ENCODE assay signal across 8 cellular contexts in the genomic region with DNA sequence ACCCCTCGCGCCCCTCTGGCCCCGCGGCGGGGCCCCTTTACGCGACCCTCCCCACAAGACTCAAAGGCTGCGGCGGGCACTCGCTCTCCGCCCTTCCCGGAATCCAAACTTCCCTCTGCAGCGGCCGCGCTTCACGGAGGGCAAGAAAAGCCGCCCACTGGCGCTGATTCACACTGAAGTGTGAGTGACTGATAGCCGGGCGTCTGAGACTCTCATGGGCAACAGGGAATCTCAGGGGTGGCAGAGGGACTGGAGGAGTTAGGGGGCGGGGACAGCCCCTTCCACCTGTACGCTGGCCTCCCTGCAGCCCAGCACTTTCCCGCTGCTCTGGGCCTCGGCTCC. TPM values are rescaled to one million over a fixed set of nuclear protein-coding genes. Genes with fewer than 3 reads are reported as not detected.
DNase-seq lines count a peak whose midpoint lies in the region; ATAC-seq and TF ChIP-seq lines count a peak whose summit lies in the region.

No MANE protein-coding gene starts in this region.

- intact Hi-C loops in Caco-2 (cut with micrococcal nuclease; ENCODE audit: unreplicated experiment) = no loop called here

- DNase-seq in Caco-2 = peak in 1 of 2 experiments; percentile 29
- peak; percentile 13 for DNase-seq in NOMO-1 treated with DMSO at 0.1 percent for 48 hours (lab: John Stamatoyannopoulos, UW; ENCODE audit: unreplicated experiment)
- DNase-seq in stimulated activated CD4-positive, alpha-beta T cell treated with anti-CD3 and anti-CD28 coated beads, Interleukin-1b, Interleukin-23, amount 100 ng/mL, for 4 hours (ENCODE audit: low read depth in 2 of 2) = peak; percentile 52 to 57
- no peak for DNase-seq in COR-L47 (lab: John Stamatoyannopoulos, UW)
- no peak for DNase-seq in kidney glomerular epithelial cell (lab: John Stamatoyannopoulos, UW)

- no peaks in the 10 kb centered on the region for H3K27me3 Mint-ChIP-seq in Caco-2 (ENCODE audit: insufficient read depth, unreplicated experiment)

- peak overlapping the region; percentile 2 for H3K27ac ChIP-seq in adipose tissue (ENCODE audit: low read depth, low read length)

- CTCF ChIA-PET in Caco-2 (lab: Charles Lee) = no interaction called here

- peak overlapping the region; percentile 22 for H3K27ac Mint-ChIP-seq in Caco-2 (ENCODE audit: unreplicated experiment)

- no peaks in the 10 kb centered on the region for H3K27me3 ChIP-seq in Caco-2 (replicated peaks; ENCODE audit: control insufficient read depth, insufficient read depth, low read length)
- peaks cover 11% of the 10 kb centered on the region for H3K27me3 ChIP-seq in iPS-15b (ENCODE audit: control insufficient read depth, insufficient read depth, low read length)

- no TSS peak for BruUV-seq in Caco-2 (replicated peaks; lab: Mats Ljungman, UMichigan)

- H3K4me3 ChIP-seq in Caco-2 (ENCODE audit: low read depth, low read length) = peak overlapping the region; percentile 49
- H3K4me3 ChIP-seq in iPS-15b (ENCODE audit: low read depth, low read length) = peak overlapping the region; percentile 41

- H3K36me3 ChIP-seq in Caco-2 (ENCODE audit: control insufficient read depth, insufficient read depth, low read length) (no peaks in the 10 kb centered on the region), iPS-15b (ENCODE audit: control insufficient read depth, insufficient read depth, low read length) (no peaks in the 10 kb centered on the region)

- H3K9me3 ChIP-seq in Caco-2 (no peaks in the 10 kb centered on the region), iPS-15b (ENCODE audit: control insufficient read depth, insufficient read depth, low read length) (no peaks in the 10 kb centered on the region)

- POLR2A ChIA-PET in Caco-2 (lab: Charles Lee) = no interaction called here

- 4 to 6% (median 5%) methylated on average over 21 to 24 of the region's 24 CpGs for WGBS in adipose tissue, 3 donors

- H3K9me3 Mint-ChIP-seq in Caco-2 (ENCODE audit: unreplicated experiment) = no peaks in the 10 kb centered on the region

- peaks cover 6% of the 10 kb centered on the region for H3K36me3 Mint-ChIP-seq in Caco-2 (ENCODE audit: insufficient read depth, unreplicated experiment)

- peak overlapping the region; percentile 71 for H3K4me3 Mint-ChIP-seq in Caco-2 (ENCODE audit: unreplicated experiment)

- no peaks in the 10 kb centered on the region for H3K4me1 Mint-ChIP-seq in Caco-2 (ENCODE audit: low read depth, unreplicated experiment)

- no peak for ATAC-seq in HG02588 (IDR thresholded peaks at IDR 0.05; ENCODE audit: unreplicated experiment)

- no peak for TF ChIP-seq CTCF in Caco-2 (IDR thresholded peaks at IDR 0.05; ENCODE audit: insufficient read depth in 1 of 2, low read depth in 1 of 2, low read length in 1 of 2, severe bottlenecking in 1 of 2, unreplicated experiment in 1 of 2)

- H3K4me1 ChIP-seq in Caco-2 = peaks cover 25% of the 10 kb centered on the region
- no peaks in the 10 kb centered on the region for H3K4me1 ChIP-seq in iPS-15b (ENCODE audit: control insufficient read depth, insufficient read depth, low read length)

- no peak overlapping the region for H3K9ac ChIP-seq in iPS-15b (ENCODE audit: low read depth, low read length)

RNA-seq across cellular contexts. Expression of a gene that starts 0.7 kb away (rescaled TPM):
- total RNA-seq in Caco-2 (2022) = 44.4 and 48.5 TPM in 2 replicates
- polyA plus RNA-seq in adipose tissue = 10 to 100 TPM; 12.0 to 37.1 (median 24.5) TPM

RNA-seq across cellular contexts. Expression of a gene that starts 37.4 kb away (rescaled TPM):
- total RNA-seq in Caco-2 (2022) = 35.8 and 36.3 TPM in 2 replicates
- 10 to 100 TPM; 18.2 to 52.9 (median 52.5) TPM for polyA plus RNA-seq in adipose tissue

RNA-seq across cellular contexts. Expression of a gene that starts 50.1 kb away (rescaled TPM):
- total RNA-seq in Caco-2 (2022) = 222 and 242 TPM in 2 replicates
- 100 to 1,000 TPM in 2 of 3 donors, 10 to 100 TPM in 1; 66.5 to 270 (median 154) TPM for polyA plus RNA-seq in adipose tissue

Comparison
In these comparisons a context has a peak if more than half of its experiments do, and no peak if none do; other contexts are left out.
1. DNase-seq: peak in NOMO-1 treated with DMSO at 0.1 percent for 48 hours (single experiment) and stimulated activated CD4-positive, alpha-beta T cell treated with anti-CD3 and anti-CD28 coated beads, Interleukin-1b, Interleukin-23, amount 100 ng/mL, for 4 hours (2 of 2); none in COR-L47 (single experiment) and kidney glomerular epithelial cell (single experiment).